ENCODE assay signal across 26 cellular contexts in the genomic region with DNA sequence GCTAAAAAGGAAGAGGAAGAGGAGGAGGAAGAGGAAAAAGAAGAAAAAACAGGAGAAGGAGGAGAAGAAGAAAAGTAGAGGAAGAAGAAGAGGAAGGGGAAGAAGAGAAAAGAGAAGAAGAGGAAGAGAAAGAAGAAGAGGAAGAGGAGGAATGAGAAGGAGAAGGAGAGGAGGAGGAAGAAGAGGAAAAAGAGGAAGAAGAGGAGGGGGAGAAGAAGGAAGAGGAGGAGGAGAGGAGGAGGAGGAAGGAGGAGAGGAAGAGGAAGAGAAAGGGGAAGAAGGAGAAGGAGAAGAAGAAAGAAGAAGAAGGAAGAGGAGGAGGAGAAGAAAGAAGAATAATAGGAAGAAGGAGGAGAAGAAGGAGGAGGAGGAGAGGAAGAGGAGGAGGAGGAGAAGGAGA.
A peak's percentile ranks its signal among the peaks of the same experiment; 100 is the strongest.
DNase-seq lines count a peak whose midpoint lies in the region; ATAC-seq and TF ChIP-seq lines count a peak whose summit lies in the region.
"Had no signal": no experiment of that assay in that cellular context is flagged by ENCODE, and none has a peak within 500 bp of the region (broad histone marks: within the 10 kb centered on the region; RNA-seq: fewer than 3 reads in every experiment).

No MANE protein-coding gene starts in this region.

- no peak overlapping the region for H3K9ac ChIP-seq in BLaER1 treated with 17β-estradiol and CSF1 and Interleukin-3, amounts not matched to agents 10 nM and 100 nM

- H3K36me3 Mint-ChIP-seq in activated CD4-positive, alpha-beta T cell treated with anti-CD3 and anti-CD28 coated beads, Interleukin-2, amount 10 ng/mL, durations not matched to agents 24 days and 14 days (ENCODE audit: low read depth): peaks cover 71% of the 10 kb centered on the region
- H3K36me3 Mint-ChIP-seq in activated B cell treated with CpG ODN at 0.5 μM for 24 hours (ENCODE audit: low read depth): peaks cover 93% of the 10 kb centered on the region
- peaks cover 53% of the 10 kb centered on the region for H3K36me3 Mint-ChIP-seq in memory B cell

- no peak for DNase-seq in activated CD4-positive, alpha-beta T cell treated with anti-CD3 and anti-CD28 coated beads, Interleukin-2, amount 10 ng/mL, durations not matched to agents 24 days and 14 days
- DNase-seq in activated CD4-positive, alpha-beta T cell treated with anti-CD3 and anti-CD28 coated beads, Interleukin-2, amount 50 U/mL, for 4 hours: no peak
- DNase-seq in activated B cell treated with CpG ODN at 0.5 μM for 24 hours: no peak
- DNase-seq in memory B cell (ENCODE audit: low spot score in 2 of 2): no peak
- DNase-seq in DMS 273 treated with DMSO at 0.1 percent for 48 hours (lab: John Stamatoyannopoulos, UW): no peak
- no peak for DNase-seq in OCI-M1 (lab: John Stamatoyannopoulos, UW)
- no peak for DNase-seq in dorsolateral prefrontal cortex
- DNase-seq: activated gamma-delta T cell; amygdala; DMS79; effector memory CD4-positive, alpha-beta T cell; erythroblast; heart left ventricle; lower lobe of right lung; NCI-H1417 treated with DMSO at 0.1 percent for 48 hours; NCI-H2081; NCI-H226; small intestine; SW 1271; trophoblast cell had no signal

- H3K4me3 Mint-ChIP-seq in activated CD4-positive, alpha-beta T cell treated with anti-CD3 and anti-CD28 coated beads, Interleukin-2, amount 10 ng/mL, durations not matched to agents 24 days and 14 days: no peak overlapping the region
- H3K4me3 Mint-ChIP-seq in activated B cell treated with CpG ODN at 0.5 μM for 24 hours: no peak overlapping the region
- no peak overlapping the region for H3K4me3 Mint-ChIP-seq in memory B cell
- H3K4me3 Mint-ChIP-seq: neural crest cell had no signal

- H3K4me2 ChIP-seq in BLaER1 treated with 17β-estradiol and CSF1 and Interleukin-3, amounts not matched to agents 10 nM and 100 nM: peak overlapping the region; percentile 6 to 77 (median 47); a peak in 13 of 22 replicates

- peaks cover 0 to 11% (median 0%) of the 10 kb centered on the region in 11 experiments; a peak in 3 of 22 replicates for H4K20me1 ChIP-seq in BLaER1 treated with 17β-estradiol and CSF1 and Interleukin-3, amounts not matched to agents 10 nM and 100 nM

- peak overlapping the region in 5 of 11 experiments; percentile 21 to 73 (median 53); a peak in 6 of 22 replicates for H3K27ac ChIP-seq in BLaER1 treated with 17β-estradiol and CSF1 and Interleukin-3, amounts not matched to agents 10 nM and 100 nM
- H3K27ac ChIP-seq in dorsolateral prefrontal cortex: no peak overlapping the region
- H3K27ac ChIP-seq: breast epithelium, heart left ventricle, lower lobe of right lung, pancreas, Peyer's patch had no signal

- ATAC-seq in activated B cell treated with CpG ODN at 0.5 μM for 24 hours (ENCODE audit: low read depth) (no peak), memory B cell (ENCODE audit: low read depth) (no peak)
- ATAC-seq: heart left ventricle had no signal

- no peaks in the 10 kb centered on the region for H3K27me3 Mint-ChIP-seq in activated CD4-positive, alpha-beta T cell treated with anti-CD3 and anti-CD28 coated beads, Interleukin-2, amount 10 ng/mL, durations not matched to agents 24 days and 14 days
- no peaks in the 10 kb centered on the region for H3K27me3 Mint-ChIP-seq in activated B cell treated with CpG ODN at 0.5 μM for 24 hours
- H3K27me3 Mint-ChIP-seq in memory B cell: no peaks in the 10 kb centered on the region

- H3K27me3 ChIP-seq in BLaER1 treated with 17β-estradiol and CSF1 and Interleukin-3, amounts not matched to agents 10 nM and 100 nM: no peaks in the 10 kb centered on the region
- peaks cover 0 to 31% (median 0%) of the 10 kb centered on the region in 45 donors for H3K27me3 ChIP-seq in dorsolateral prefrontal cortex
- H3K27me3 ChIP-seq: pancreas, Peyer's patch had no signal

- peaks cover 0 to 67% (median 46%) of the 10 kb centered on the region in 11 experiments; a peak in 19 of 22 replicates for H3K36me3 ChIP-seq in BLaER1 treated with 17β-estradiol and CSF1 and Interleukin-3, amounts not matched to agents 10 nM and 100 nM
- H3K36me3 ChIP-seq: breast epithelium, HAP-1, heart left ventricle, lower lobe of right lung, pancreas, Peyer's patch had no signal

- intact Hi-C loops in activated CD4-positive, alpha-beta T cell treated with anti-CD3 and anti-CD28 coated beads, Interleukin-2, amount 10 ng/mL, durations not matched to agents 24 days and 14 days (cut with micrococcal nuclease): no loop called here
- intact Hi-C loops in activated B cell treated with CpG ODN at 0.5 μM for 24 hours (cut with micrococcal nuclease) (no loop called here), dorsolateral prefrontal cortex (cut with DNase I) (no loop called here)

- no peaks in the 10 kb centered on the region for H3K9me3 Mint-ChIP-seq in activated CD4-positive, alpha-beta T cell treated with anti-CD3 and anti-CD28 coated beads, Interleukin-2, amount 10 ng/mL, durations not matched to agents 24 days and 14 days
- H3K9me3 Mint-ChIP-seq in activated B cell treated with CpG ODN at 0.5 μM for 24 hours (no peaks in the 10 kb centered on the region), memory B cell (peaks cover 6% of the 10 kb centered on the region)

- CTCF ChIA-PET in activated B cell treated with CpG ODN at 0.5 μM for 24 hours (lab: Charles Lee): interaction anchor here (1.6 kb wide), 2 partner anchors 42 to 126 kb away, joined by 3 read pairs; no protein-coding TSS in a partner anchor

- peak overlapping the region; percentile 73 for H3K27ac Mint-ChIP-seq in activated CD4-positive, alpha-beta T cell treated with anti-CD3 and anti-CD28 coated beads, Interleukin-2, amount 10 ng/mL, durations not matched to agents 24 days and 14 days
- H3K27ac Mint-ChIP-seq in activated B cell treated with CpG ODN at 0.5 μM for 24 hours (peak overlapping the region; percentile 56), memory B cell (peak overlapping the region; percentile 91)

- POLR2A ChIA-PET in activated B cell treated with CpG ODN at 0.5 μM for 24 hours (lab: Charles Lee): interaction anchor here (0.6 kb wide), 1 partner anchor 55 kb away, joined by 13 read pairs; no protein-coding TSS in a partner anchor

- peaks cover 16% of the 10 kb centered on the region for H3K4me1 Mint-ChIP-seq in activated CD4-positive, alpha-beta T cell treated with anti-CD3 and anti-CD28 coated beads, Interleukin-2, amount 10 ng/mL, durations not matched to agents 24 days and 14 days
- H3K4me1 Mint-ChIP-seq in activated B cell treated with CpG ODN at 0.5 μM for 24 hours (peaks cover 11% of the 10 kb centered on the region), memory B cell (peaks cover 8% of the 10 kb centered on the region)
- H3K4me1 Mint-ChIP-seq: neural crest cell had no signal

- peaks cover 14 to 45% (median 35%) of the 10 kb centered on the region in 10 experiments for H3K4me1 ChIP-seq in BLaER1 treated with 17β-estradiol and CSF1 and Interleukin-3, amounts not matched to agents 10 nM and 100 nM
- H3K4me1 ChIP-seq: breast epithelium, HAP-1, lower lobe of right lung, pancreas, Peyer's patch had no signal

- TF ChIP-seq CTCF in activated B cell treated with CpG ODN at 0.5 μM for 24 hours (IDR thresholded peaks at IDR 0.05) (no peak), dorsolateral prefrontal cortex (IDR thresholded peaks at IDR 0.05 in 54 of 56, conservative IDR thresholded peaks at IDR 0.05 in 2 of 56; ENCODE audit: low read depth in 1 of 56, partially characterized antibody in 56 of 56) (no peak)

- H3K4me3 ChIP-seq in BLaER1 treated with 17β-estradiol and CSF1 and Interleukin-3, amounts not matched to agents 10 nM and 100 nM: no peak overlapping the region
- H3K4me3 ChIP-seq in dorsolateral prefrontal cortex: no peak overlapping the region
- H3K4me3 ChIP-seq: breast epithelium, HAP-1, heart left ventricle, lower lobe of right lung, pancreas, Peyer's patch had no signal

- H3K9me3 ChIP-seq in BLaER1 treated with 17β-estradiol and CSF1 and Interleukin-3, amounts not matched to agents 10 nM and 100 nM (replicated peaks in 1 of 11): peaks cover 0 to 23% (median 12%) of the 10 kb centered on the region in 11 experiments; a peak in 13 of 22 replicates
- H3K9me3 ChIP-seq: breast epithelium, HAP-1, heart left ventricle, lower lobe of right lung, pancreas, Peyer's patch had no signal
